ENCODE assay signal across 8 cellular contexts in the genomic region with DNA sequence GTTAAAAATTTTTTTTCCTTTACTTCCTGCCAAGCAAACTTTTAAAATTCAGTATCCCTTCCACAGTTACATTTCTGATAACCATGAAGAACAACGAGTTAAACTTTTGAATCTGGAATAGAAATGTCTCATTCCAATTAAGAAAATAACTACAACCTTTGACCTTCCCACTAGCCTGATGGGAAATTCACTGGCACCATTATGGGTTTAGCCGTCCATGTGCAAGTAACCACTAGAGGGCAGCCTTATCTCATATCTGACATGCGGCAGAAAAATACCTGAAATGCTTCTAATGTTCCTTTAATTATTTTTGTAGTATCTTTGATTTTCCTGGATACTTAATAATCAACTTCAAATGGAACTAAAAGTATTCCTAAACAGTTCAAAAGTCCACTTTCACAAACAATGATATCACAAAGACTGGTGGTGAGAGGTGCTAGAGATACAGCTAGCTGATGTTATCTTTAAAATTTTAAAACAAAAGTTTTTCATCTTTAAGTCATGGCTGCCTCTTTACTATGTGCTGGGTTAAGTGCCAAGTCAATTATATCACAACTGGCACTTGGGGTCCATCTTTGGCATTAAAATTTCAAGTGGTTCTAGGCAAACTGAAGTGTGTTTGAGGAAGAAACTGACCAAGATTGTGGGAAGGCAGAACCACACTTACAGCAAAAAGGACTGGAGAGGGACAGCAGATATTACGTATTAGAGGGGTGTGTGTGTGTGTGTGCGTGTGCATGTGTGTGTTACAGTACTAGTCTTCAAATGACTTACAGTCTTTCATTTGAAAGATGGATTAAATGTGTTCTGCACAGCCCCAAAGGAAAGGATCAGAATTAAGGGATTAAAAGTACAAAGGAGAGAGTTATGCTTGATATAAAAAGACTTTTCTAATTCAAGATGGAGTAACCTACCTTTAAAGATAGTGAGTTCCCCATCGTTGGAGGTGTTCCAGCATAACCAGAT.
A peak's percentile ranks its signal among the peaks of the same experiment; 100 is the strongest.
DNase-seq lines count a peak whose midpoint lies in the region; ATAC-seq and TF ChIP-seq lines count a peak whose summit lies in the region.

No MANE protein-coding gene starts in this region.

- intact Hi-C loops in activated CD8-positive, alpha-beta T cell treated with anti-CD3 and anti-CD28 coated beads for 36 hours (cut with micrococcal nuclease), result loop anchor here (2.0 to 10.0 kb wide), 5 partner anchors 66 to 331 kb away; no protein-coding TSS in a partner anchor

- H3K9me3 Mint-ChIP-seq in activated CD8-positive, alpha-beta T cell treated with anti-CD3 and anti-CD28 coated beads for 36 hours, result no peaks in the 10 kb centered on the region
- H3K9me3 Mint-ChIP-seq in nephron, result no peaks in the 10 kb centered on the region

- H3K36me3 Mint-ChIP-seq in activated CD8-positive, alpha-beta T cell treated with anti-CD3 and anti-CD28 coated beads for 36 hours (ENCODE audit: low read depth), result peaks cover 14% of the 10 kb centered on the region
- no peaks in the 10 kb centered on the region for H3K36me3 Mint-ChIP-seq in nephron (ENCODE audit: low read depth)

- TF ChIP-seq CTCF in activated CD8-positive, alpha-beta T cell treated with anti-CD3 and anti-CD28 coated beads for 36 hours (IDR thresholded peaks at IDR 0.05), result peak; percentile 89
- peak; percentile 92 to 97 (median 93) for TF ChIP-seq CTCF in nephron (IDR thresholded peaks at IDR 0.05; ENCODE audit: unreplicated experiment in 3 of 3)

- ATAC-seq in activated CD8-positive, alpha-beta T cell treated with anti-CD3 and anti-CD28 coated beads for 36 hours, result no peak
- ATAC-seq in HG02571 (IDR thresholded peaks at IDR 0.05; ENCODE audit: unreplicated experiment) (no peak), GM21737 (IDR thresholded peaks at IDR 0.05; ENCODE audit: unreplicated experiment) (no peak)

- H3K27me3 Mint-ChIP-seq in activated CD8-positive, alpha-beta T cell treated with anti-CD3 and anti-CD28 coated beads for 36 hours, result no peaks in the 10 kb centered on the region
- peaks cover 27% of the 10 kb centered on the region for H3K27me3 Mint-ChIP-seq in nephron (ENCODE audit: low read depth)

- H3K4me3 Mint-ChIP-seq in activated CD8-positive, alpha-beta T cell treated with anti-CD3 and anti-CD28 coated beads for 36 hours, result peak overlapping the region; percentile 62
- no peak overlapping the region for H3K4me3 Mint-ChIP-seq in nephron

- H3K4me1 Mint-ChIP-seq in activated CD8-positive, alpha-beta T cell treated with anti-CD3 and anti-CD28 coated beads for 36 hours (ENCODE audit: low read depth), result peaks cover 79% of the 10 kb centered on the region
- peaks cover 25% of the 10 kb centered on the region for H3K4me1 Mint-ChIP-seq in nephron

- H3K27ac Mint-ChIP-seq in activated CD8-positive, alpha-beta T cell treated with anti-CD3 and anti-CD28 coated beads for 36 hours, result peak overlapping the region; percentile 82
- no peak overlapping the region for H3K27ac Mint-ChIP-seq in nephron

- DNase-seq in DMS53 treated with DMSO at 0.1 percent for 48 hours (lab: John Stamatoyannopoulos, UW; ENCODE audit: unreplicated experiment), result peak; percentile 12
- DNase-seq in HK-2 (ENCODE audit: unreplicated experiment), result peak; percentile 14
- peak; percentile 25 to 86 for DNase-seq in NCI-H526 (lab: John Stamatoyannopoulos, UW)
- peak; percentile 71 for DNase-seq in activated CD8-positive, alpha-beta T cell treated with anti-CD3 and anti-CD28 coated beads for 36 hours
- peak; percentile 54 for DNase-seq in fibroblast of gingiva (ENCODE audit: low read depth)

- CTCF ChIA-PET in activated CD8-positive, alpha-beta T cell treated with anti-CD3 and anti-CD28 coated beads for 36 hours (lab: Charles Lee), result interaction anchor here (0.6 to 5.8 kb wide), 69 partner anchors 8 to 1035 kb away, joined by 3 to 110 read pairs (median 6); no protein-coding TSS in a partner anchor

- POLR2A ChIA-PET in activated CD8-positive, alpha-beta T cell treated with anti-CD3 and anti-CD28 coated beads for 36 hours (lab: Charles Lee), result interaction anchor here (0.6 to 2.6 kb wide), 5 partner anchors 9 to 330 kb away, joined by 3 to 11 read pairs (median 3); no protein-coding TSS in a partner anchor

Comparison
In these comparisons a context has a peak if more than half of its experiments do, and no peak if none do; other contexts are left out.
1. DNase-seq: peak in every context shown above with its lines; median percentile 71 in activated CD8-positive, alpha-beta T cell treated with anti-CD3 and anti-CD28 coated beads for 36 hours; 56 in NCI-H526; 54 in fibroblast of gingiva; 14 in HK-2; 12 in DMS53 treated with DMSO at 0.1 percent for 48 hours.